Comparison of ENCODE assay signal across 12 cellular contexts in the genomic region with DNA sequence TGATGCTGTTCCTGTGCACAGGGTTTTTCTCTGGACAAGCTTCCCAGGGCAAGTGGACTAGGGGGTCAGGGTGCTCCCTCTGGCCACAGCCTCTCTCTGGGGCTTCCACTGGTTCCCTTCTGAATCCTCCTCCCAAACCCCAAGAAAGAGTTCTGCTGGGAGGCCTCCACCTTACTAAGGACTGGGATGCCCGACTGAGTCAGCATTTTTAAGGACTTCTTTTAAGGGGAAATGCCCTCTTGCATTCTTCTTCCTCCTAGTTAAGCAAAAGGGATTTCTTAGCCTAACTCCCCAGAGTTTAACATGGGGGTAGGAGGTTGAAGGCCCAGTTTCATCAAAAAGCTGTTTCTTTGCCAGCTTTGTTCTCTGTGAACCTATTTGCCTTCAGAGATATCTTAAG.
DNase-seq lines count a peak whose midpoint lies in the region; ATAC-seq and TF ChIP-seq lines count a peak whose summit lies in the region.
"Had no signal": no experiment of that assay in that cellular context is flagged by ENCODE, and none has a peak within 500 bp of the region (broad histone marks: within the 10 kb centered on the region; RNA-seq: fewer than 3 reads in every experiment).

No MANE protein-coding gene starts in this region.

- no peaks in the 10 kb centered on the region for H3K27me3 ChIP-seq in BLaER1 treated with 17β-estradiol and CSF1 and Interleukin-3, amounts not matched to agents 10 nM and 100 nM
- H3K27me3 ChIP-seq in OCI-LY1 (ENCODE audit: insufficient read depth, low read length), result no peaks in the 10 kb centered on the region
- no peaks in the 10 kb centered on the region for H3K27me3 ChIP-seq in dorsolateral prefrontal cortex
- H3K27me3 ChIP-seq in testis, result no peaks in the 10 kb centered on the region
- H3K27me3 ChIP-seq in Karpas-422 (ENCODE audit: low read length), result no peaks in the 10 kb centered on the region
- H3K27me3 ChIP-seq in esophagus muscularis mucosa, result no peaks in the 10 kb centered on the region
- H3K27me3 ChIP-seq in right cardiac atrium (ENCODE audit: control insufficient read depth, insufficient read depth), result no peaks in the 10 kb centered on the region

- no peaks in the 10 kb centered on the region for H4K20me1 ChIP-seq in BLaER1 treated with 17β-estradiol and CSF1 and Interleukin-3, amounts not matched to agents 10 nM and 100 nM
- H4K20me1 ChIP-seq in OCI-LY1 (ENCODE audit: insufficient read depth, low read length) (no peaks in the 10 kb centered on the region), Karpas-422 (ENCODE audit: insufficient read depth, low read depth, low read length) (no peaks in the 10 kb centered on the region)

- H3K9ac ChIP-seq in BLaER1 treated with 17β-estradiol and CSF1 and Interleukin-3, amounts not matched to agents 10 nM and 100 nM, result peak overlapping the region in 6 of 11 experiments; percentile 43 to 74 (median 64); a peak in 10 of 22 replicates
- no peak overlapping the region for H3K9ac ChIP-seq in OCI-LY1 (ENCODE audit: low read length)
- no peak overlapping the region for H3K9ac ChIP-seq in Karpas-422 (ENCODE audit: low read length)

- no peaks in the 10 kb centered on the region for H3F3A ChIP-seq in OCI-LY1 (ENCODE audit: insufficient read depth, low read length)

- ATAC-seq in right cardiac atrium, result no peak

- peaks cover 57 to 100% (median 94%) of the 10 kb centered on the region in 10 experiments for H3K4me1 ChIP-seq in BLaER1 treated with 17β-estradiol and CSF1 and Interleukin-3, amounts not matched to agents 10 nM and 100 nM
- H3K4me1 ChIP-seq in OCI-LY1 (ENCODE audit: insufficient read depth, low read length, severe bottlenecking) (peaks cover 74% of the 10 kb centered on the region), testis (peaks cover 12% of the 10 kb centered on the region), Karpas-422 (ENCODE audit: low read length) (no peaks in the 10 kb centered on the region; the same call in 1 of the 2 replicates), esophagus muscularis mucosa (no peaks in the 10 kb centered on the region), right cardiac atrium (ENCODE audit: control insufficient read depth, insufficient read depth, low read length) (no peaks in the 10 kb centered on the region)

- peak overlapping the region in 10 of 11 experiments; percentile 15 to 94 (median 84); a peak in 18 of 22 replicates for H3K27ac ChIP-seq in BLaER1 treated with 17β-estradiol and CSF1 and Interleukin-3, amounts not matched to agents 10 nM and 100 nM
- H3K27ac ChIP-seq in OCI-LY1 (ENCODE audit: low read depth, low read length, poor library complexity, severe bottlenecking) (peak overlapping the region; percentile 99), dorsolateral prefrontal cortex (peak overlapping the region in 54 of 59 donors; percentile 10 to 81 (median 50)), testis (peak overlapping the region; percentile 41 to 55), Karpas-422 (ENCODE audit: low read length) (no peak overlapping the region), esophagus muscularis mucosa (replicated peaks in 1 of 4) (no peak overlapping the region), right cardiac atrium (ENCODE audit: low read length) (no peak overlapping the region)

- peak overlapping the region; percentile 55 to 94 (median 85) for H3K4me2 ChIP-seq in BLaER1 treated with 17β-estradiol and CSF1 and Interleukin-3, amounts not matched to agents 10 nM and 100 nM
- H3K4me2 ChIP-seq in OCI-LY1 (ENCODE audit: low read length) (no peak overlapping the region), Karpas-422 (ENCODE audit: low read depth, low read length, poor library complexity, severe bottlenecking) (no peak overlapping the region)

- H3K36me3 ChIP-seq in BLaER1 treated with 17β-estradiol and CSF1 and Interleukin-3, amounts not matched to agents 10 nM and 100 nM, result peaks cover 0 to 17% (median 8%) of the 10 kb centered on the region in 11 experiments; a peak in 7 of 22 replicates
- H3K36me3 ChIP-seq in OCI-LY1 (ENCODE audit: insufficient read depth, low read length), result no peaks in the 10 kb centered on the region
- H3K36me3 ChIP-seq in testis (ENCODE audit: low read depth, missing control alignments), result no peaks in the 10 kb centered on the region
- H3K36me3 ChIP-seq in Karpas-422 (ENCODE audit: insufficient read depth, low read length), result no peaks in the 10 kb centered on the region
- no peaks in the 10 kb centered on the region for H3K36me3 ChIP-seq in esophagus muscularis mucosa

- H3K9me2 ChIP-seq in OCI-LY1 (ENCODE audit: low read depth, low read length) (no peaks in the 10 kb centered on the region), Karpas-422 (replicated peaks; ENCODE audit: insufficient read depth, low read length) (no peaks in the 10 kb centered on the region)

- no peak overlapping the region for H2AFZ ChIP-seq in OCI-LY1 (ENCODE audit: low read length)
- H2AFZ ChIP-seq in Karpas-422 (ENCODE audit: low read length), result no peak overlapping the region

- H3K9me3 ChIP-seq in BLaER1 treated with 17β-estradiol and CSF1 and Interleukin-3, amounts not matched to agents 10 nM and 100 nM (replicated peaks in 1 of 11), result no peaks in the 10 kb centered on the region; a peak in 2 of 22 replicates
- H3K9me3 ChIP-seq in OCI-LY1 (ENCODE audit: low read length) (no peaks in the 10 kb centered on the region), testis (no peaks in the 10 kb centered on the region), Karpas-422 (ENCODE audit: low read length) (no peaks in the 10 kb centered on the region), esophagus muscularis mucosa (no peaks in the 10 kb centered on the region), right cardiac atrium (ENCODE audit: control insufficient read depth, low read length) (no peaks in the 10 kb centered on the region)
- H3K9me3 ChIP-seq: Caco-2 had no signal

- WGBS in testis, 2 donors, result 68 to 100% methylated on average over 1 of the region's 1 CpG
- WGBS in esophagus muscularis mucosa, result 70% methylated on average over 1 of the region's 1 CpG
- WGBS in right cardiac atrium, result 60% methylated on average over 1 of the region's 1 CpG

- no peak for TF ChIP-seq EP300 in esophagus muscularis mucosa (IDR thresholded peaks at IDR 0.05)

- TF ChIP-seq CTCF in OCI-LY1 (IDR thresholded peaks at IDR 0.05; ENCODE audit: low read length) (no peak), dorsolateral prefrontal cortex (IDR thresholded peaks at IDR 0.05 in 54 of 56, conservative IDR thresholded peaks at IDR 0.05 in 2 of 56; ENCODE audit: low read depth in 1 of 56, partially characterized antibody in 56 of 56) (no peak), testis (IDR thresholded peaks at IDR 0.05) (no peak), esophagus muscularis mucosa (IDR thresholded peaks at IDR 0.05) (no peak)

- H3K4me3 ChIP-seq in BLaER1 treated with 17β-estradiol and CSF1 and Interleukin-3, amounts not matched to agents 10 nM and 100 nM, result peak overlapping the region in 1 of 10 experiments; percentile 23; a peak in 3 of 20 replicates
- H3K4me3 ChIP-seq in OCI-LY1 (ENCODE audit: low read depth, low read length, poor library complexity, severe bottlenecking), result no peak overlapping the region
- H3K4me3 ChIP-seq in dorsolateral prefrontal cortex, result no peak overlapping the region
- no peak overlapping the region for H3K4me3 ChIP-seq in testis
- no peak overlapping the region for H3K4me3 ChIP-seq in Karpas-422 (ENCODE audit: low read length)
- H3K4me3 ChIP-seq in esophagus muscularis mucosa, result no peak overlapping the region
- H3K4me3 ChIP-seq in right cardiac atrium (ENCODE audit: low read length), result no peak overlapping the region

- no peak for DNase-seq in dorsolateral prefrontal cortex
- no peak for DNase-seq in testis
- no peak for DNase-seq in Karpas-422
- DNase-seq in esophagus muscularis mucosa (ENCODE audit: extremely low spot score), result no peak
- DNase-seq in right cardiac atrium, result no peak
- DNase-seq: Caco-2; CD8-positive, alpha-beta memory T cell; GF-D8; HCEC 1CT; HFFc6 had no signal

- H3K79me2 ChIP-seq in OCI-LY1 (ENCODE audit: insufficient read depth, low read length) (no peaks in the 10 kb centered on the region), Karpas-422 (ENCODE audit: low read length) (no peaks in the 10 kb centered on the region)

- intact Hi-C loops in dorsolateral prefrontal cortex (cut with DNase I), result no loop called here
- intact Hi-C loops in testis (cut with DNase I; ENCODE audit: low total_unique reads), result no loop called here
- intact Hi-C loops in esophagus muscularis mucosa (cut with DNase I), result no loop called here
- intact Hi-C loops in right cardiac atrium (cut with DNase I), result no loop called here

- TF ChIP-seq POLR2A in testis (IDR thresholded peaks at IDR 0.05) (no peak), esophagus muscularis mucosa (IDR thresholded peaks at IDR 0.05; ENCODE audit: low read depth) (no peak)

Comparison
In these comparisons a context has a peak if more than half of its experiments do, and no peak if none do; other contexts are left out.
1. H3K27ac ChIP-seq: peak in BLaER1 treated with 17β-estradiol and CSF1 and Interleukin-3, amounts not matched to agents 10 nM and 100 nM (10 of 11), OCI-LY1 (single experiment), dorsolateral prefrontal cortex (54 of 59) and testis (2 of 2); none in Karpas-422 (single experiment), esophagus muscularis mucosa (0 of 4) and right cardiac atrium (single experiment).
2. H3K4me2 ChIP-seq: peak in BLaER1 treated with 17β-estradiol and CSF1 and Interleukin-3, amounts not matched to agents 10 nM and 100 nM (11 of 11); none in OCI-LY1 (single experiment) and Karpas-422 (single experiment).
3. H3K9ac ChIP-seq: peak in BLaER1 treated with 17β-estradiol and CSF1 and Interleukin-3, amounts not matched to agents 10 nM and 100 nM (6 of 11); none in OCI-LY1 (single experiment) and Karpas-422 (single experiment).